In genomic region chr4:140152015-140152703, GRCh38 we compare ENCODE assay signal across 8 cellular contexts. TPM values are rescaled to one million over a fixed set of nuclear protein-coding genes. Genes with fewer than 3 reads are reported as not detected.
DNase-seq lines count a peak whose midpoint lies in the region; ATAC-seq and TF ChIP-seq lines count a peak whose summit lies in the region.

No MANE protein-coding gene starts in this region.

- no peak for DNase-seq in AG04450 (ENCODE audit: low read depth, low spot score)
- no peak for DNase-seq in HFFc6
- peak; percentile 79 to 84 for DNase-seq in activated T-cell treated with anti-CD3 and anti-CD28 coated beads, Interleukin-2, amount 50 U/mL, for 72 hours
- DNase-seq in fibroblast of mammary gland (ENCODE audit: low read depth): no peak
- no peak for DNase-seq in ACHN

- H3K4me3 Mint-ChIP-seq in HFFc6 (peak overlapping the region; percentile 97), nephron (peak overlapping the region; percentile 91 to 97 (median 96))
- peak overlapping the region; percentile 95 to 99 for H3K4me3 Mint-ChIP-seq in activated T-cell treated with anti-CD3 and anti-CD28 coated beads, Interleukin-2, amount 50 U/mL, for 72 hours
- H3K4me3 Mint-ChIP-seq in stimulated activated naive CD8-positive, alpha-beta T cell treated with anti-CD3 and anti-CD28 coated beads, Interleukin-15, Interleukin-2, amounts not matched to agents 100 ng/mL and 50 ng/mL, for 24 hours: peak overlapping the region; percentile 94

- H3K9me3 Mint-ChIP-seq in HFFc6: no peaks in the 10 kb centered on the region
- H3K9me3 Mint-ChIP-seq in activated T-cell treated with anti-CD3 and anti-CD28 coated beads, Interleukin-2, amount 50 U/mL, for 72 hours: no peaks in the 10 kb centered on the region
- H3K9me3 Mint-ChIP-seq in nephron: no peaks in the 10 kb centered on the region
- H3K9me3 Mint-ChIP-seq in stimulated activated naive CD8-positive, alpha-beta T cell treated with anti-CD3 and anti-CD28 coated beads, Interleukin-15, Interleukin-2, amounts not matched to agents 100 ng/mL and 50 ng/mL, for 24 hours: no peaks in the 10 kb centered on the region

- no peaks in the 10 kb centered on the region for H3K79me2 ChIP-seq in OCI-LY3 (ENCODE audit: low read length)

- H3K4me1 ChIP-seq in OCI-LY3 (ENCODE audit: low read length): peaks cover 25% of the 10 kb centered on the region

- H3K4me3 ChIP-seq in AG04450 (ENCODE audit: low read depth, low read length) (peak overlapping the region; percentile 70), OCI-LY3 (ENCODE audit: low read length) (peak overlapping the region; percentile 80), fibroblast of mammary gland (ENCODE audit: control insufficient read depth, low read depth, low read length) (peak overlapping the region; percentile 73)

- in situ Hi-C loops in ACHN (cut with HindIII; ENCODE audit: low pct_ligation_motif_present, low pct_unique_long_range_greater_than_20kb, low sequenced_read_pairs): no loop called here

- H3K27me3 ChIP-seq in AG04450 (ENCODE audit: control insufficient read depth, insufficient read depth, low read length): no peaks in the 10 kb centered on the region
- H3K27me3 ChIP-seq in OCI-LY3 (ENCODE audit: low read depth, low read length): peaks cover 70% of the 10 kb centered on the region

- H3K4me2 ChIP-seq in OCI-LY3 (ENCODE audit: low read length): peak overlapping the region; percentile 92

- POLR2A ChIA-PET in AG04450 (lab: Yijun Ruan, JAX): interaction anchor here (0.6 to 3.0 kb wide), 4 partner anchors 98 to 230 kb away, joined by 3 to 13 read pairs (median 5); no protein-coding TSS in a partner anchor

- H3K4me1 Mint-ChIP-seq in HFFc6 (ENCODE audit: low read depth) (peaks cover 19% of the 10 kb centered on the region), nephron (peaks cover 39% of the 10 kb centered on the region)
- peaks cover 50% of the 10 kb centered on the region for H3K4me1 Mint-ChIP-seq in activated T-cell treated with anti-CD3 and anti-CD28 coated beads, Interleukin-2, amount 50 U/mL, for 72 hours (ENCODE audit: low read depth)
- peaks cover 53% of the 10 kb centered on the region for H3K4me1 Mint-ChIP-seq in stimulated activated naive CD8-positive, alpha-beta T cell treated with anti-CD3 and anti-CD28 coated beads, Interleukin-15, Interleukin-2, amounts not matched to agents 100 ng/mL and 50 ng/mL, for 24 hours (ENCODE audit: low read depth)

- no peaks in the 10 kb centered on the region for H3K36me3 ChIP-seq in OCI-LY3 (replicated peaks; ENCODE audit: low read depth, low read length)

- TF ChIP-seq CTCF in AG04450 (IDR thresholded peaks at IDR 0.05; ENCODE audit: low read depth, low read length) (peak; percentile 28; the same call in 1 of the 2 replicates), HFFc6 (IDR thresholded peaks at IDR 0.05) (peak; percentile 52), OCI-LY3 (IDR thresholded peaks at IDR 0.05; ENCODE audit: low read depth, low read length) (peak; percentile 26), fibroblast of mammary gland (conservative IDR thresholded peaks at IDR 0.05; ENCODE audit: control insufficient read depth, insufficient read depth, low read depth, low read length) (no peak), nephron (IDR thresholded peaks at IDR 0.05; ENCODE audit: unreplicated experiment in 3 of 3) (peak in 1 of 3 experiments; percentile 14)

- no peaks in the 10 kb centered on the region for H4K20me1 ChIP-seq in OCI-LY3 (ENCODE audit: insufficient read depth, low read length)

- H3K27me3 Mint-ChIP-seq in HFFc6 (ENCODE audit: insufficient read depth) (no peaks in the 10 kb centered on the region), nephron (ENCODE audit: low read depth) (no peaks in the 10 kb centered on the region)
- H3K27me3 Mint-ChIP-seq in activated T-cell treated with anti-CD3 and anti-CD28 coated beads, Interleukin-2, amount 50 U/mL, for 72 hours (ENCODE audit: low read depth): peaks cover 38% of the 10 kb centered on the region
- H3K27me3 Mint-ChIP-seq in stimulated activated naive CD8-positive, alpha-beta T cell treated with anti-CD3 and anti-CD28 coated beads, Interleukin-15, Interleukin-2, amounts not matched to agents 100 ng/mL and 50 ng/mL, for 24 hours: peaks cover 35% of the 10 kb centered on the region

- H2AFZ ChIP-seq in OCI-LY3 (ENCODE audit: low read depth, low read length): peak overlapping the region; percentile 81; the same call in 1 of the 2 replicates

- peak overlapping the region; percentile 52 for H3K9ac ChIP-seq in OCI-LY3 (ENCODE audit: low read length)

- no peaks in the 10 kb centered on the region; the same call in 1 of the 2 replicates for H3K9me3 ChIP-seq in AG04450 (ENCODE audit: control insufficient read depth, insufficient read depth, low read length)
- H3K9me3 ChIP-seq in OCI-LY3 (ENCODE audit: insufficient read depth, low read length): no peaks in the 10 kb centered on the region

- peak; percentile 60 to 61 for ATAC-seq in activated T-cell treated with anti-CD3 and anti-CD28 coated beads, Interleukin-2, amount 50 U/mL, for 72 hours (replicated peaks in 1 of 2)

- CTCF ChIA-PET in AG04450 (lab: Charles Lee): interaction anchor here (0.7 kb wide), 1 partner anchor 418 kb away, joined by 3 read pairs; no protein-coding TSS in a partner anchor

- H3K27ac Mint-ChIP-seq in HFFc6 (peak overlapping the region; percentile 55), nephron (peak overlapping the region; percentile 98 to 99 (median 98))
- H3K27ac Mint-ChIP-seq in activated T-cell treated with anti-CD3 and anti-CD28 coated beads, Interleukin-2, amount 50 U/mL, for 72 hours: peak overlapping the region; percentile 50
- peak overlapping the region; percentile 83 for H3K27ac Mint-ChIP-seq in stimulated activated naive CD8-positive, alpha-beta T cell treated with anti-CD3 and anti-CD28 coated beads, Interleukin-15, Interleukin-2, amounts not matched to agents 100 ng/mL and 50 ng/mL, for 24 hours

- no peaks in the 10 kb centered on the region for H3K36me3 Mint-ChIP-seq in HFFc6 (ENCODE audit: low read depth)
- H3K36me3 Mint-ChIP-seq in activated T-cell treated with anti-CD3 and anti-CD28 coated beads, Interleukin-2, amount 50 U/mL, for 72 hours (ENCODE audit: insufficient read depth in 2 of 2): peaks cover 0 to 3% of the 10 kb centered on the region in 2 donors
- no peaks in the 10 kb centered on the region for H3K36me3 Mint-ChIP-seq in nephron (ENCODE audit: low read depth)
- H3K36me3 Mint-ChIP-seq in stimulated activated naive CD8-positive, alpha-beta T cell treated with anti-CD3 and anti-CD28 coated beads, Interleukin-15, Interleukin-2, amounts not matched to agents 100 ng/mL and 50 ng/mL, for 24 hours (ENCODE audit: low read depth): no peaks in the 10 kb centered on the region

- H3K27ac ChIP-seq in AG04450 (ENCODE audit: low read depth, low read length) (peak overlapping the region; percentile 91), OCI-LY3 (ENCODE audit: low read length) (no peak overlapping the region)

RNA-seq across cellular contexts. Expression of gene MAML3, which starts 1.8 kb away (rescaled TPM):
- polyA plus RNA-seq in AG04450 (2011; rRNA removed): 3.5 and 4.1 TPM in 2 replicates
- polyA minus RNA-seq in AG04450 (2011; rRNA and poly(A)+ RNA removed): 6.4 and 7.6 TPM in 2 replicates
- total RNA-seq in HFFc6 (2021; fragmentation: NEBNext Ultra II Directional; extraction: Animal tissue kit (Norgen Biotek cat#: 25700)): 1 to 10 TPM; 1.2 to 1.9 (median 1.6) TPM
- 1 to 10 TPM; 5.3 to 5.5 TPM for total RNA-seq in activated T-cell treated with anti-CD3 and anti-CD28 coated beads, Interleukin-2, amount 50 U/mL, for 72 hours

Comparison
In these comparisons a context has a peak if more than half of its experiments do, and no peak if none do; other contexts are left out.
1. DNase-seq: peak in activated T-cell treated with anti-CD3 and anti-CD28 coated beads, Interleukin-2, amount 50 U/mL, for 72 hours (2 of 2); none in AG04450 (single experiment), HFFc6 (single experiment), fibroblast of mammary gland (single experiment) and ACHN (single experiment).
2. Peak in every context shown above with its lines, with median percentiles within 50 percentile points of each other: H3K4me3 ChIP-seq, H3K27ac Mint-ChIP-seq and H3K4me3 Mint-ChIP-seq.